ENCODE assay signal across 30 cellular contexts in genomic region chr2:19480664-19481063, GRCh38.
"Had no signal": no experiment of that assay in that cellular context is flagged by ENCODE, and none has a peak within 500 bp of the region (broad histone marks: within the 10 kb centered on the region; RNA-seq: fewer than 3 reads in every experiment).

No MANE protein-coding gene starts in this region.

- H3K4me1 ChIP-seq: heart left ventricle had no signal

- H3K4me3 ChIP-seq: esophagus muscularis mucosa, heart left ventricle had no signal

- H3K36me3 ChIP-seq: esophagus muscularis mucosa, heart left ventricle had no signal

- H3K9me3 ChIP-seq: esophagus muscularis mucosa, heart left ventricle had no signal

- DNase-seq: activated CD4-positive, alpha-beta T cell treated with anti-CD3 and anti-CD28 coated beads for 36 hours; activated CD4-positive, alpha-beta T cell treated with anti-CD3 and anti-CD28 coated beads, Interleukin-2, amount 10 ng/mL, durations not matched to agents 7 days and 5 days; activated CD4-positive, alpha-beta T cell treated with anti-CD3 and anti-CD28 coated beads, Interleukin-2, amount 50 U/mL, for 48 hours; activated CD4-positive, CD25-positive, alpha-beta regulatory T cell; activated CD4-positive, CD25-positive, alpha-beta regulatory T cell treated with anti-CD3 and anti-CD28 coated beads, Interleukin-2, amount 50 U/mL, for 72 hours; activated CD8-positive, alpha-beta memory T cell treated with anti-CD3 and anti-CD28 coated beads for 24 hours; activated CD8-positive, alpha-beta T cell treated with anti-CD3 and anti-CD28 coated beads for 36 hours; activated effector memory CD4-positive, alpha-beta T cell treated with Interleukin-2 at 50 U/mL for 16 hours; activated gamma-delta T cell treated with Interleukin-2 at 50 U/mL for 16 hours; activated naive CD4-positive, alpha-beta T cell treated with anti-CD3 and anti-CD28 coated beads, Interleukin-2, amount 50 U/mL, for 16 hours; activated naive CD4-positive, alpha-beta T cell treated with Interleukin-2 at 50 U/mL for 16 hours; activated T-cell treated with anti-CD3 and anti-CD28 coated beads, Interleukin-2, amount 50 U/mL, for 4 hours; amniotic stem cell; anterior cingulate cortex; caudate nucleus; cortex of kidney; dermis blood vessel endothelial cell; effector CD4-positive, alpha-beta T cell; effector memory CD8-positive, alpha-beta T cell; erythroblast; foreskin fibroblast; glutamatergic neuron; heart left ventricle; T-helper 2 cell had no signal

- H3K4me3 Mint-ChIP-seq: activated CD4-positive, alpha-beta T cell treated with anti-CD3 and anti-CD28 coated beads for 36 hours; activated CD4-positive, alpha-beta T cell treated with anti-CD3 and anti-CD28 coated beads, Interleukin-2, amount 10 ng/mL, durations not matched to agents 7 days and 5 days; activated CD8-positive, alpha-beta T cell treated with anti-CD3 and anti-CD28 coated beads for 36 hours; activated naive CD8-positive, alpha-beta T cell; activated T-cell treated with anti-CD3 and anti-CD28 coated beads, Interleukin-2, amount 50 U/mL, for 4 hours; activated T-helper 17 cell treated with anti-CD3 and anti-CD28 coated beads, Interleukin-2, amount 50 U/mL, for 72 hours; effector memory CD8-positive, alpha-beta T cell had no signal

- H3K27ac Mint-ChIP-seq: activated CD4-positive, alpha-beta T cell treated with anti-CD3 and anti-CD28 coated beads for 36 hours; activated CD4-positive, alpha-beta T cell treated with anti-CD3 and anti-CD28 coated beads, Interleukin-2, amount 10 ng/mL, durations not matched to agents 7 days and 5 days; activated CD8-positive, alpha-beta T cell treated with anti-CD3 and anti-CD28 coated beads for 36 hours; activated naive CD8-positive, alpha-beta T cell; activated T-helper 17 cell treated with anti-CD3 and anti-CD28 coated beads, Interleukin-2, amount 50 U/mL, for 72 hours; effector memory CD8-positive, alpha-beta T cell had no signal

- ATAC-seq: activated CD4-positive, alpha-beta T cell treated with anti-CD3 and anti-CD28 coated beads for 36 hours; activated CD8-positive, alpha-beta T cell treated with anti-CD3 and anti-CD28 coated beads for 36 hours; activated T-cell treated with anti-CD3 and anti-CD28 coated beads, Interleukin-2, amount 50 U/mL, for 4 hours; activated T-helper 17 cell treated with anti-CD3 and anti-CD28 coated beads, Interleukin-2, amount 50 U/mL, for 72 hours; effector memory CD8-positive, alpha-beta T cell; heart left ventricle had no signal

- H3K27ac ChIP-seq: esophagus muscularis mucosa, heart left ventricle had no signal

- H3K9me3 Mint-ChIP-seq: activated CD4-positive, alpha-beta T cell treated with anti-CD3 and anti-CD28 coated beads, Interleukin-2, amount 10 ng/mL, durations not matched to agents 7 days and 5 days; activated CD8-positive, alpha-beta T cell treated with anti-CD3 and anti-CD28 coated beads for 36 hours; activated T-cell treated with anti-CD3 and anti-CD28 coated beads, Interleukin-2, amount 50 U/mL, for 4 hours; activated T-helper 17 cell treated with anti-CD3 and anti-CD28 coated beads, Interleukin-2, amount 50 U/mL, for 72 hours; effector memory CD8-positive, alpha-beta T cell had no signal

- H3K36me3 Mint-ChIP-seq: activated naive CD8-positive, alpha-beta T cell had no signal

- H3K27me3 ChIP-seq: esophagus muscularis mucosa, heart left ventricle had no signal

- H3K4me1 Mint-ChIP-seq: activated CD4-positive, alpha-beta T cell treated with anti-CD3 and anti-CD28 coated beads for 36 hours; activated CD4-positive, alpha-beta T cell treated with anti-CD3 and anti-CD28 coated beads, Interleukin-2, amount 10 ng/mL, durations not matched to agents 7 days and 5 days had no signal

- FAIRE-seq: astrocyte, colon, frontal cortex had no signal
